In genomic region chr5:107975568-107975967, GRCh38 we compare ENCODE assay signal across 1 cellular context.
TF ChIP-seq lines count a peak whose summit lies in the region.

No MANE protein-coding gene starts in this region.

TF ChIP-seq in GM12878, 131 proteins besides CTCF, POLR2A, EP300 and RAD21 (continued from another document):
- TF ChIP-seq RELA (IDR thresholded peaks at IDR 0.05; ENCODE audit: borderline replicate concordance, partially characterized antibody) (no peak), TBL1XR1 (IDR thresholded peaks at IDR 0.05; ENCODE audit: low read depth, low read length) (no peak)
- TF ChIP-seq, protein P1, sequence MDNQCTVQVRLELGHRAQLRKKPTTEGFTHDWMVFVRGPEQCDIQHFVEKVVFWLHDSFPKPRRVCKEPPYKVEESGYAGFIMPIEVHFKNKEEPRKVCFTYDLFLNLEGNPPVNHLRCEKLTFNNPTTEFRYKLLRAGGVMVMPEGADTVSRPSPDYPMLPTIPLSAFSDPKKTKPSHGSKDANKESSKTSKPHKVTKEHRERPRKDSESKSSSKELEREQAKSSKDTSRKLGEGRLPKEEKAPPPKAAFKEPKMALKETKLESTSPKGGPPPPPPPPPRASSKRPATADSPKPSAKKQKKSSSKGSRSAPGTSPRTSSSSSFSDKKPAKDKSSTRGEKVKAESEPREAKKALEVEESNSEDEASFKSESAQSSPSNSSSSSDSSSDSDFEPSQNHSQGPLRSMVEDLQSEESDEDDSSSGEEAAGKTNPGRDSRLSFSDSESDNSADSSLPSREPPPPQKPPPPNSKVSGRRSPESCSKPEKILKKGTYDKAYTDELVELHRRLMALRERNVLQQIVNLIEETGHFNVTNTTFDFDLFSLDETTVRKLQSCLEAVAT (IDR thresholded peaks at IDR 0.05), result no peak
